2 cellular contexts compared by ENCODE assay signal in the genomic region with DNA sequence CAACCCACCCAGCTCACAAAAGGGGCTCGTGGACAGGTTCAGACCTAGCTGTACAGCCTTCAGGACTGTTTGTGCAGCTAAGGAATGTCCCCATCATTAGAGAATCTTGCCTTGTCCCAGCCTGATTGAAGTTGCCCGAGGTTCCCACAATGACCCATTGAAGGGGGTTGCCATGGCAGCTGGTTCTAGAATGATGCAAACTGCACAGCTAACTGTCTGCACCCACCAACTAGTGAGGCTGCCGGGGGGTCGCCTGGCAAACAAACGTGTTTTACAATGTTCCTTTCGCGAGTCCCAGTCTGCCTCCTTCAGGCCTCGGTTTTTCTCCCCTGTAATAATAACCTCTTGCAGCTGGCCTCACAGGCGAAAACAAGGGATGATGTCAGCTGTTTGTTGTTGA.
TF ChIP-seq lines count a peak whose summit lies in the region.

No MANE protein-coding gene starts in this region.

TF ChIP-seq in HepG2, 621 proteins besides CTCF, POLR2A, EP300 and RAD21:
- TF ChIP-seq KAT8 (CRISPR knock-in tag; IDR thresholded peaks at IDR 0.05) (no peak), ZFP36 (IDR thresholded peaks at IDR 0.05; ENCODE audit: borderline replicate concordance, low read depth, low read length, partially characterized antibody) (no peak), IKZF4 (CRISPR knock-in tag; IDR thresholded peaks at IDR 0.05; ENCODE audit: borderline replicate concordance, low read depth, not compliant biosample characterization) (no peak), NR3C1 (CRISPR knock-in tag; IDR thresholded peaks at IDR 0.05) (no peak), PHB2 (IDR thresholded peaks at IDR 0.05; ENCODE audit: partially characterized antibody) (no peak), PAWR (CRISPR knock-in tag; IDR thresholded peaks at IDR 0.05; ENCODE audit: borderline replicate concordance) (no peak), KDM5A (IDR thresholded peaks at IDR 0.05; ENCODE audit: borderline replicate concordance, low read length) (no peak), SIN3A (IDR thresholded peaks at IDR 0.05; ENCODE audit: borderline replicate concordance, low read depth, low read length) (no peak), TAF1 (CRISPR knock-in tag; IDR thresholded peaks at IDR 0.05) (no peak), ZNF577 (CRISPR knock-in tag; IDR thresholded peaks at IDR 0.05; ENCODE audit: borderline replicate concordance, low read depth) (no peak), CBX5 (CRISPR knock-in tag; IDR thresholded peaks at IDR 0.05; ENCODE audit: borderline replicate concordance) (no peak), REPIN1 (CRISPR knock-in tag; IDR thresholded peaks at IDR 0.05; ENCODE audit: borderline replicate concordance, low read depth) (no peak), FOXK2 (IDR thresholded peaks at IDR 0.05) (no peak), ZNF720 (CRISPR knock-in tag; IDR thresholded peaks at IDR 0.05) (no peak), HMGA1 (CRISPR knock-in tag; conservative IDR thresholded peaks at IDR 0.05) (no peak)
- TF ChIP-seq, protein P1, sequence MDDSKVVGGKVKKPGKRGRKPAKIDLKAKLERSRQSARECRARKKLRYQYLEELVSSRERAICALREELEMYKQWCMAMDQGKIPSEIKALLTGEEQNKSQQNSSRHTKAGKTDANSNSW (CRISPR knock-in tag; IDR thresholded peaks at IDR 0.05; ENCODE audit: borderline replicate concordance) = no peak
- TF ChIP-seq, protein P2, sequence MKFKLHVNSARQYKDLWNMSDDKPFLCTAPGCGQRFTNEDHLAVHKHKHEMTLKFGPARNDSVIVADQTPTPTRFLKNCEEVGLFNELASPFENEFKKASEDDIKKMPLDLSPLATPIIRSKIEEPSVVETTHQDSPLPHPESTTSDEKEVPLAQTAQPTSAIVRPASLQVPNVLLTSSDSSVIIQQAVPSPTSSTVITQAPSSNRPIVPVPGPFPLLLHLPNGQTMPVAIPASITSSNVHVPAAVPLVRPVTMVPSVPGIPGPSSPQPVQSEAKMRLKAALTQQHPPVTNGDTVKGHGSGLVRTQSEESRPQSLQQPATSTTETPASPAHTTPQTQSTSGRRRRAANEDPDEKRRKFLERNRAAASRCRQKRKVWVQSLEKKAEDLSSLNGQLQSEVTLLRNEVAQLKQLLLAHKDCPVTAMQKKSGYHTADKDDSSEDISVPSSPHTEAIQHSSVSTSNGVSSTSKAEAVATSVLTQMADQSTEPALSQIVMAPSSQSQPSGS (CRISPR knock-in tag; IDR thresholded peaks at IDR 0.05) = no peak
- TF ChIP-seq, protein P3, sequence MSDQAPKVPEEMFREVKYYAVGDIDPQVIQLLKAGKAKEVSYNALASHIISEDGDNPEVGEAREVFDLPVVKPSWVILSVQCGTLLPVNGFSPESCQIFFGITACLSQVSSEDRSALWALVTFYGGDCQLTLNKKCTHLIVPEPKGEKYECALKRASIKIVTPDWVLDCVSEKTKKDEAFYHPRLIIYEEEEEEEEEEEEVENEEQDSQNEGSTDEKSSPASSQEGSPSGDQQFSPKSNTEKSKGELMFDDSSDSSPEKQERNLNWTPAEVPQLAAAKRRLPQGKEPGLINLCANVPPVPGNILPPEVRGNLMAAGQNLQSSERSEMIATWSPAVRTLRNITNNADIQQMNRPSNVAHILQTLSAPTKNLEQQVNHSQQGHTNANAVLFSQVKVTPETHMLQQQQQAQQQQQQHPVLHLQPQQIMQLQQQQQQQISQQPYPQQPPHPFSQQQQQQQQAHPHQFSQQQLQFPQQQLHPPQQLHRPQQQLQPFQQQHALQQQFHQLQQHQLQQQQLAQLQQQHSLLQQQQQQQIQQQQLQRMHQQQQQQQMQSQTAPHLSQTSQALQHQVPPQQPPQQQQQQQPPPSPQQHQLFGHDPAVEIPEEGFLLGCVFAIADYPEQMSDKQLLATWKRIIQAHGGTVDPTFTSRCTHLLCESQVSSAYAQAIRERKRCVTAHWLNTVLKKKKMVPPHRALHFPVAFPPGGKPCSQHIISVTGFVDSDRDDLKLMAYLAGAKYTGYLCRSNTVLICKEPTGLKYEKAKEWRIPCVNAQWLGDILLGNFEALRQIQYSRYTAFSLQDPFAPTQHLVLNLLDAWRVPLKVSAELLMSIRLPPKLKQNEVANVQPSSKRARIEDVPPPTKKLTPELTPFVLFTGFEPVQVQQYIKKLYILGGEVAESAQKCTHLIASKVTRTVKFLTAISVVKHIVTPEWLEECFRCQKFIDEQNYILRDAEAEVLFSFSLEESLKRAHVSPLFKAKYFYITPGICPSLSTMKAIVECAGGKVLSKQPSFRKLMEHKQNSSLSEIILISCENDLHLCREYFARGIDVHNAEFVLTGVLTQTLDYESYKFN (CRISPR knock-in tag; conservative IDR thresholded peaks at IDR 0.05) = no peak
- TF ChIP-seq, protein P4, sequence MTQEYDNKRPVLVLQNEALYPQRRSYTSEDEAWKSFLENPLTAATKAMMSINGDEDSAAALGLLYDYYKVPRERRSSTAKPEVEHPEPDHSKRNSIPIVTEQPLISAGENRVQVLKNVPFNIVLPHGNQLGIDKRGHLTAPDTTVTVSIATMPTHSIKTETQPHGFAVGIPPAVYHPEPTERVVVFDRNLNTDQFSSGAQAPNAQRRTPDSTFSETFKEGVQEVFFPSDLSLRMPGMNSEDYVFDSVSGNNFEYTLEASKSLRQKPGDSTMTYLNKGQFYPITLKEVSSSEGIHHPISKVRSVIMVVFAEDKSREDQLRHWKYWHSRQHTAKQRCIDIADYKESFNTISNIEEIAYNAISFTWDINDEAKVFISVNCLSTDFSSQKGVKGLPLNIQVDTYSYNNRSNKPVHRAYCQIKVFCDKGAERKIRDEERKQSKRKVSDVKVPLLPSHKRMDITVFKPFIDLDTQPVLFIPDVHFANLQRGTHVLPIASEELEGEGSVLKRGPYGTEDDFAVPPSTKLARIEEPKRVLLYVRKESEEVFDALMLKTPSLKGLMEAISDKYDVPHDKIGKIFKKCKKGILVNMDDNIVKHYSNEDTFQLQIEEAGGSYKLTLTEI (CRISPR knock-in tag; conservative IDR thresholded peaks at IDR 0.05) = no peak
- TF ChIP-seq, protein P5, sequence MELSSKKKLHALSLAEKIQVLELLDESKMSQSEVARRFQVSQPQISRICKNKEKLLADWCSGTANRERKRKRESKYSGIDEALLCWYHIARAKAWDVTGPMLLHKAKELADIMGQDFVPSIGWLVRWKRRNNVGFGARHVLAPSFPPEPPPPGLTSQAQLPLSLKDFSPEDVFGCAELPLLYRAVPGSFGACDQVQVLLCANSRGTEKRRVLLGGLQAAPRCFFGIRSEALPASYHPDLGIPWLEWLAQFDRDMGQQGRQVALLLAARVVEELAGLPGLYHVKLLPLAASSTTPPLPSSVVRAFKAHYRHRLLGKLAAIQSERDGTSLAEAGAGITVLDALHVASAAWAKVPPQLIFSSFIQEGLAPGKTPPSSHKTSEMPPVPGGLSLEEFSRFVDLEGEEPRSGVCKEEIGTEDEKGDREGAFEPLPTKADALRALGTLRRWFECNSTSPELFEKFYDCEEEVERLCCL (CRISPR knock-in tag; IDR thresholded peaks at IDR 0.05; ENCODE audit: borderline replicate concordance) = no peak

TF ChIP-seq in SK-N-SH treated with all-trans-retinoic acid at 6 μM for 48 hours, 23 proteins besides CTCF, POLR2A, EP300 and RAD21:
- TF ChIP-seq ZNF8 (CRISPR knock-in tag; IDR thresholded peaks at IDR 0.05) = no peak
- TF ChIP-seq, protein P6, sequence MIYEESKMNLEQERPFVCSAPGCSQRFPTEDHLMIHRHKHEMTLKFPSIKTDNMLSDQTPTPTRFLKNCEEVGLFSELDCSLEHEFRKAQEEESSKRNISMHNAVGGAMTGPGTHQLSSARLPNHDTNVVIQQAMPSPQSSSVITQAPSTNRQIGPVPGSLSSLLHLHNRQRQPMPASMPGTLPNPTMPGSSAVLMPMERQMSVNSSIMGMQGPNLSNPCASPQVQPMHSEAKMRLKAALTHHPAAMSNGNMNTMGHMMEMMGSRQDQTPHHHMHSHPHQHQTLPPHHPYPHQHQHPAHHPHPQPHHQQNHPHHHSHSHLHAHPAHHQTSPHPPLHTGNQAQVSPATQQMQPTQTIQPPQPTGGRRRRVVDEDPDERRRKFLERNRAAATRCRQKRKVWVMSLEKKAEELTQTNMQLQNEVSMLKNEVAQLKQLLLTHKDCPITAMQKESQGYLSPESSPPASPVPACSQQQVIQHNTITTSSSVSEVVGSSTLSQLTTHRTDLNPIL (CRISPR knock-in tag; IDR thresholded peaks at IDR 0.05; ENCODE audit: low read depth) = no peak
- TF ChIP-seq ZFP30 (CRISPR knock-in tag; IDR thresholded peaks at IDR 0.05) = no peak
- TF ChIP-seq, protein P7, sequence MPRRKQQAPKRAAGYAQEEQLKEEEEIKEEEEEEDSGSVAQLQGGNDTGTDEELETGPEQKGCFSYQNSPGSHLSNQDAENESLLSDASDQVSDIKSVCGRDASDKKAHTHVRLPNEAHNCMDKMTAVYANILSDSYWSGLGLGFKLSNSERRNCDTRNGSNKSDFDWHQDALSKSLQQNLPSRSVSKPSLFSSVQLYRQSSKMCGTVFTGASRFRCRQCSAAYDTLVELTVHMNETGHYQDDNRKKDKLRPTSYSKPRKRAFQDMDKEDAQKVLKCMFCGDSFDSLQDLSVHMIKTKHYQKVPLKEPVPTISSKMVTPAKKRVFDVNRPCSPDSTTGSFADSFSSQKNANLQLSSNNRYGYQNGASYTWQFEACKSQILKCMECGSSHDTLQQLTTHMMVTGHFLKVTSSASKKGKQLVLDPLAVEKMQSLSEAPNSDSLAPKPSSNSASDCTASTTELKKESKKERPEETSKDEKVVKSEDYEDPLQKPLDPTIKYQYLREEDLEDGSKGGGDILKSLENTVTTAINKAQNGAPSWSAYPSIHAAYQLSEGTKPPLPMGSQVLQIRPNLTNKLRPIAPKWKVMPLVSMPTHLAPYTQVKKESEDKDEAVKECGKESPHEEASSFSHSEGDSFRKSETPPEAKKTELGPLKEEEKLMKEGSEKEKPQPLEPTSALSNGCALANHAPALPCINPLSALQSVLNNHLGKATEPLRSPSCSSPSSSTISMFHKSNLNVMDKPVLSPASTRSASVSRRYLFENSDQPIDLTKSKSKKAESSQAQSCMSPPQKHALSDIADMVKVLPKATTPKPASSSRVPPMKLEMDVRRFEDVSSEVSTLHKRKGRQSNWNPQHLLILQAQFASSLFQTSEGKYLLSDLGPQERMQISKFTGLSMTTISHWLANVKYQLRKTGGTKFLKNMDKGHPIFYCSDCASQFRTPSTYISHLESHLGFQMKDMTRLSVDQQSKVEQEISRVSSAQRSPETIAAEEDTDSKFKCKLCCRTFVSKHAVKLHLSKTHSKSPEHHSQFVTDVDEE (CRISPR knock-in tag; IDR thresholded peaks at IDR 0.05) = no peak
